In the genomic region with DNA sequence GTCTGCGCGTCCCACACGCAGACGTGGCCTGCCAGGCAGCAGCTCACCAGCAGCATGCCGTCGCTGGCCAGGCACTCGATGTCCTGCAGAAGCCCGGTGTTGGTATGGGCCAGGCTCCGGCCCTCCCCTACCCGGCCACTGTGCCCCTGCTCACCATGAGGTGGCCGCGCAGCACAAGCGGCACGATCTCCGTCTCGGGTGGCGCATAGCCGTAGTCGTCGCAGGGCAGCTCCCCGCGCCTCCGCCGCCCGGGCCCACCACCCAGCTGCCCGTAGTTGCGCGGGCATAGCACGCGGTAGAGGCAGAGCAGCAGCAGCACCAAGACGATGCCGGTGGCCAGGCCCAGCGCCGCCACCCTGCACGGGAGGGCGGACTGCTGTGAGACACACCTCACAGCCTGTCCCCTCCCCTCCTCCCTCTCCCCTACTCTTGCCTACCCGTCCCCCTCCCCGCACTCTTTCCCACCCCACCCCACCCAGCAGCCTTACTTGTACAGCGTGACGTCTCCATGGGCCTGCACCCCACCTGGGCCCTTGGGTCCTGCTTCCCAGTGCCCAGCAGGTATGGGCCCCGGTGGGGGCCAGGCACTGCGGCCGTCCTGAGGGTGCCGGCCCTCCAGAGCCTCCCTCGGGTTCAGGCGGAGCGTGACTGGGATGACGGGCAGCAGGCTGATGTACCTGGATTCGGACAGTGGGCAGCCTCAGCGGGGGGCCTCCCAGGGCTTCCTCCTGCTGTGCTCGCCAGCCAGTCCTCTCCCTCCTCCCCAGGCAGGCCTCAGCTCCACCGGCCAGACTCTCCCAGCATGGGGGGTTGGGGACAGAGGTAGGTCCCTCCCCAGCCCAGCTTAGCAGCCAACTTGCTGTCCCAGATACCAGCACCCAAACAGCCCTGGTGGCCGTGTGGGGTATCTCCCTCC, we compare ENCODE assay signal across 15 cellular contexts. TPM values are rescaled to one million over a fixed set of nuclear protein-coding genes. Genes with fewer than 3 reads are reported as not detected.
A peak's percentile ranks its signal among the peaks of the same experiment; 100 is the strongest.
DNase-seq lines count a peak whose midpoint lies in the region; ATAC-seq and TF ChIP-seq lines count a peak whose summit lies in the region.
"Had no signal": no experiment of that assay in that cellular context is flagged by ENCODE, and none has a peak within 500 bp of the region (broad histone marks: within the 10 kb centered on the region; RNA-seq: fewer than 3 reads in every experiment).

No MANE protein-coding gene starts in this region.

- no peak overlapping the region for H2AFZ ChIP-seq in trophoblast cell (ENCODE audit: insufficient read depth, low read length, poor library complexity)

- no CpG with 5 or more reads among the region's 53 CpGs for WGBS in mesendoderm (ENCODE audit: extremely low coverage, insufficient coverage, low lambda C conversion rate)
- WGBS in trophoblast cell (ENCODE audit: extremely low coverage, insufficient coverage, insufficient read length), result no CpG with 5 or more reads among the region's 53 CpGs

- H3K4me3 ChIP-seq in CD8-positive, alpha-beta T cell (ENCODE audit: low read depth, low read length), result no peak overlapping the region
- no peak overlapping the region for H3K4me3 ChIP-seq in mesendoderm (ENCODE audit: low read length)
- H3K4me3 ChIP-seq in trophoblast cell (ENCODE audit: low read depth, low read length), result no peak overlapping the region
- H3K4me3 ChIP-seq: heart right ventricle, left lung, skin epidermis, tibial nerve had no signal

- H4K91ac ChIP-seq in trophoblast cell (ENCODE audit: low read depth, low read length), result no peak overlapping the region

- H3K23ac ChIP-seq in mesendoderm (ENCODE audit: low read length) (no peak overlapping the region), trophoblast cell (ENCODE audit: low read length) (no peak overlapping the region)

- no peak overlapping the region for H2BK12ac ChIP-seq in trophoblast cell (ENCODE audit: low read length)

- no peak overlapping the region for H3K27ac ChIP-seq in CD8-positive, alpha-beta T cell (ENCODE audit: low read depth, low read length)
- H3K27ac ChIP-seq in mesendoderm (ENCODE audit: low read depth, low read length), result no peak overlapping the region
- no peak overlapping the region for H3K27ac ChIP-seq in trophoblast cell (ENCODE audit: low read depth, low read length)
- H3K27ac ChIP-seq: heart right ventricle, left lung, tibial nerve had no signal

- H2BK15ac ChIP-seq in mesendoderm (replicated peaks; ENCODE audit: low read depth), result no peak overlapping the region

- POLR2A ChIA-PET in CD8-positive, alpha-beta T cell (lab: Charles Lee), result no interaction called here
- POLR2A ChIA-PET in activated CD8-positive, alpha-beta T cell treated with anti-CD3 and anti-CD28 coated beads, Interleukin-2, amount 10 ng/mL, durations not matched to agents 7 days and 5 days (lab: Charles Lee), result no interaction called here

- no peak overlapping the region for H3K18ac ChIP-seq in mesendoderm (ENCODE audit: low read length)
- no peak overlapping the region for H3K18ac ChIP-seq in trophoblast cell (ENCODE audit: low read length)

- H3K9ac ChIP-seq in mesendoderm (ENCODE audit: low read length) (no peak overlapping the region), trophoblast cell (ENCODE audit: low read length) (no peak overlapping the region)

- no peak overlapping the region for H2BK120ac ChIP-seq in mesendoderm (ENCODE audit: low read depth, low read length)
- H2BK120ac ChIP-seq in trophoblast cell (ENCODE audit: insufficient read depth, low read length, poor library complexity), result no peak overlapping the region

- no peak overlapping the region for H3K56ac ChIP-seq in mesendoderm (ENCODE audit: low read length)

- ATAC-seq in CD8-positive, alpha-beta T cell, result no peak
- ATAC-seq in activated CD8-positive, alpha-beta T cell treated with anti-CD3 and anti-CD28 coated beads, Interleukin-2, amount 10 ng/mL, durations not matched to agents 7 days and 5 days, result no peak
- ATAC-seq: heart right ventricle, left lung had no signal

- H3K27me3 Mint-ChIP-seq in CD8-positive, alpha-beta T cell (ENCODE audit: low read depth), result no peaks in the 10 kb centered on the region
- no peaks in the 10 kb centered on the region for H3K27me3 Mint-ChIP-seq in activated CD8-positive, alpha-beta T cell treated with anti-CD3 and anti-CD28 coated beads, Interleukin-2, amount 10 ng/mL, durations not matched to agents 7 days and 5 days (ENCODE audit: low read depth)

- peaks cover 26% of the 10 kb centered on the region for H3K36me3 ChIP-seq in CD8-positive, alpha-beta T cell (ENCODE audit: insufficient read depth, low read length)
- H3K36me3 ChIP-seq in mesendoderm (ENCODE audit: control insufficient read depth, insufficient read depth, low read length) (peaks cover 10% of the 10 kb centered on the region), trophoblast cell (ENCODE audit: control insufficient read depth in 1 of 2, insufficient read depth in 2 of 2, low read length in 2 of 2) (peaks cover 54 to 64% of the 10 kb centered on the region in 2 experiments)

- H3K36me3 Mint-ChIP-seq in CD8-positive, alpha-beta T cell, result peaks cover 56% of the 10 kb centered on the region
- H3K36me3 Mint-ChIP-seq in activated CD8-positive, alpha-beta T cell treated with anti-CD3 and anti-CD28 coated beads, Interleukin-2, amount 10 ng/mL, durations not matched to agents 7 days and 5 days (ENCODE audit: low read depth), result peaks cover 32% of the 10 kb centered on the region

- peaks cover 14% of the 10 kb centered on the region for H3K4me1 ChIP-seq in CD8-positive, alpha-beta T cell (ENCODE audit: insufficient read depth, low read length)
- H3K4me1 ChIP-seq in mesendoderm (ENCODE audit: control insufficient read depth, low read depth, low read length), result no peaks in the 10 kb centered on the region
- H3K4me1 ChIP-seq in trophoblast cell (ENCODE audit: control insufficient read depth in 1 of 2, insufficient read depth in 2 of 2, low read length in 2 of 2), result no peaks in the 10 kb centered on the region

- H3K79me2 ChIP-seq in mesendoderm (ENCODE audit: control insufficient read depth, insufficient read depth, low read length), result no peaks in the 10 kb centered on the region
- no peaks in the 10 kb centered on the region for H3K79me2 ChIP-seq in trophoblast cell (ENCODE audit: control insufficient read depth, insufficient read depth, low read length, poor library complexity)

- H4K8ac ChIP-seq in mesendoderm (ENCODE audit: low read depth, low read length) (no peak overlapping the region), trophoblast cell (ENCODE audit: low read depth, low read length) (no peak overlapping the region)

- intact Hi-C loops in CD8-positive, alpha-beta T cell (cut with DNase I, micrococcal nuclease), result no loop called here

- no peak overlapping the region for H3K4me3 Mint-ChIP-seq in CD8-positive, alpha-beta T cell
- H3K4me3 Mint-ChIP-seq in activated CD8-positive, alpha-beta T cell treated with anti-CD3 and anti-CD28 coated beads, Interleukin-2, amount 10 ng/mL, durations not matched to agents 7 days and 5 days, result no peak overlapping the region
- H3K4me3 Mint-ChIP-seq: nephron had no signal

- no peak overlapping the region for H4K5ac ChIP-seq in mesendoderm (ENCODE audit: low read length)

- no peaks in the 10 kb centered on the region for H3K9me3 Mint-ChIP-seq in CD8-positive, alpha-beta T cell
- no peaks in the 10 kb centered on the region for H3K9me3 Mint-ChIP-seq in activated CD8-positive, alpha-beta T cell treated with anti-CD3 and anti-CD28 coated beads, Interleukin-2, amount 10 ng/mL, durations not matched to agents 7 days and 5 days (ENCODE audit: insufficient read depth)
- H3K9me3 Mint-ChIP-seq: nephron had no signal

- no peak for DNase-seq in CD8-positive, alpha-beta T cell
- no peak for DNase-seq in activated CD8-positive, alpha-beta T cell treated with anti-CD3 and anti-CD28 coated beads, Interleukin-2, amount 10 ng/mL, durations not matched to agents 7 days and 5 days
- DNase-seq in mesendoderm, result peak; percentile 28
- no peak for DNase-seq in NCI-H146 (lab: John Stamatoyannopoulos, UW)
- DNase-seq in trophoblast cell, result no peak
- no peak for DNase-seq in NCI-H2171 treated with DMSO at 0.1 percent for 48 hours (lab: John Stamatoyannopoulos, UW)
- DNase-seq: heart right ventricle, KBM-7, NCI-H1694 treated with DMSO at 0.1 percent for 48 hours, SIG-M5 had no signal

- H3K27ac Mint-ChIP-seq in CD8-positive, alpha-beta T cell, result peak overlapping the region; percentile 70
- H3K27ac Mint-ChIP-seq in activated CD8-positive, alpha-beta T cell treated with anti-CD3 and anti-CD28 coated beads, Interleukin-2, amount 10 ng/mL, durations not matched to agents 7 days and 5 days, result peak overlapping the region; percentile 59
- H3K27ac Mint-ChIP-seq: nephron had no signal

- peaks cover 15% of the 10 kb centered on the region for H3K4me1 Mint-ChIP-seq in CD8-positive, alpha-beta T cell (ENCODE audit: low read depth)
- H3K4me1 Mint-ChIP-seq in activated CD8-positive, alpha-beta T cell treated with anti-CD3 and anti-CD28 coated beads, Interleukin-2, amount 10 ng/mL, durations not matched to agents 7 days and 5 days (ENCODE audit: low read depth), result peaks cover 23% of the 10 kb centered on the region

- CTCF ChIA-PET in CD8-positive, alpha-beta T cell (lab: Charles Lee), result interaction anchor here (0.7 to 4.7 kb wide), 2 partner anchors 56 to 58 kb away, joined by 3 to 42 read pairs; partner anchors contain the start of gene SCAP
- CTCF ChIA-PET in activated CD8-positive, alpha-beta T cell treated with anti-CD3 and anti-CD28 coated beads, Interleukin-2, amount 10 ng/mL, durations not matched to agents 7 days and 5 days (lab: Charles Lee), result interaction anchor here (1.0 to 2.1 kb wide), 2 partner anchors 18 to 58 kb away, joined by 3 to 9 read pairs; partner anchors contain the start of gene SCAP

- H3K27me3 ChIP-seq in CD8-positive, alpha-beta T cell (ENCODE audit: insufficient read depth, low read length), result no peaks in the 10 kb centered on the region
- H3K27me3 ChIP-seq in mesendoderm (ENCODE audit: insufficient read depth, low read length, poor library complexity) (no peaks in the 10 kb centered on the region), trophoblast cell (ENCODE audit: insufficient read depth, low read length) (no peaks in the 10 kb centered on the region)
- H3K27me3 ChIP-seq: heart right ventricle, left lung, tibial nerve had no signal

- H2AK5ac ChIP-seq in mesendoderm (ENCODE audit: low read length) (no peak overlapping the region), trophoblast cell (ENCODE audit: low read length) (no peak overlapping the region)

- no peaks in the 10 kb centered on the region for H3K9me3 ChIP-seq in CD8-positive, alpha-beta T cell (ENCODE audit: low read length)
- peaks cover 5% of the 10 kb centered on the region for H3K9me3 ChIP-seq in trophoblast cell (ENCODE audit: insufficient read depth, low read depth, low read length)
- H3K9me3 ChIP-seq: heart right ventricle, left lung, tibial nerve had no signal

- no peak overlapping the region for H3K4ac ChIP-seq in mesendoderm (ENCODE audit: low read depth, low read length)
- H3K4ac ChIP-seq in trophoblast cell (ENCODE audit: low read depth, low read length), result no peak overlapping the region

- no peak for TF ChIP-seq CTCF in CD8-positive, alpha-beta T cell (IDR thresholded peaks at IDR 0.05)
- TF ChIP-seq CTCF in GM12874 (IDR thresholded peaks at IDR 0.05; ENCODE audit: insufficient read depth, low read depth, low read length), result 0 out of 2 replicates have a peak, but pooled peaks have one; percentile 7

- H3K14ac ChIP-seq in trophoblast cell (ENCODE audit: low read length), result no peak overlapping the region

- no peak overlapping the region for H3K4me2 ChIP-seq in mesendoderm (ENCODE audit: low read length)
- no peak overlapping the region for H3K4me2 ChIP-seq in trophoblast cell (ENCODE audit: low read length)

- H3K79me1 ChIP-seq in mesendoderm (ENCODE audit: low read length), result no peaks in the 10 kb centered on the region
- H3K79me1 ChIP-seq in trophoblast cell (ENCODE audit: low read length), result no peaks in the 10 kb centered on the region

- no peak overlapping the region for H4K12ac ChIP-seq in trophoblast cell (ENCODE audit: low read depth, low read length)

- H2BK5ac ChIP-seq in mesendoderm (ENCODE audit: low read length), result no peak overlapping the region
- no peak overlapping the region for H2BK5ac ChIP-seq in trophoblast cell (ENCODE audit: low read depth, low read length, poor library complexity)

RNA-seq across cellular contexts. Expression of gene PTPN23, which starts 37.6 kb away (rescaled TPM):
- 10 to 100 TPM; 39.2 to 48.3 TPM for total RNA-seq in CD8-positive, alpha-beta T cell
- 10 to 100 TPM; 31.0 to 33.2 TPM for total RNA-seq in activated CD8-positive, alpha-beta T cell treated with anti-CD3 and anti-CD28 coated beads, Interleukin-2, amount 10 ng/mL, durations not matched to agents 7 days and 5 days
- polyA plus RNA-seq in mesendoderm (2013, experiment 1 of 2), result 18.6 TPM
- polyA plus RNA-seq in mesendoderm (2013, experiment 2 of 2), result 18.3 TPM
- 26.0 and 26.5 TPM in 2 replicates for polyA plus RNA-seq in trophoblast cell (2013)

RNA-seq across cellular contexts. Expression of gene SCAP, which starts 57.3 kb away (rescaled TPM):
- total RNA-seq in CD8-positive, alpha-beta T cell, result 10 to 100 TPM; 72.8 to 76.6 TPM
- total RNA-seq in activated CD8-positive, alpha-beta T cell treated with anti-CD3 and anti-CD28 coated beads, Interleukin-2, amount 10 ng/mL, durations not matched to agents 7 days and 5 days, result 10 to 100 TPM; 57.5 to 60.7 TPM
- polyA plus RNA-seq in mesendoderm (2013, experiment 1 of 2), result 35.7 TPM
- polyA plus RNA-seq in mesendoderm (2013, experiment 2 of 2), result 36.1 TPM
- 33.3 and 34.4 TPM in 2 replicates for polyA plus RNA-seq in trophoblast cell (2013)
